Comparison of ENCODE assay signal across 39 cellular contexts in the genomic region with DNA sequence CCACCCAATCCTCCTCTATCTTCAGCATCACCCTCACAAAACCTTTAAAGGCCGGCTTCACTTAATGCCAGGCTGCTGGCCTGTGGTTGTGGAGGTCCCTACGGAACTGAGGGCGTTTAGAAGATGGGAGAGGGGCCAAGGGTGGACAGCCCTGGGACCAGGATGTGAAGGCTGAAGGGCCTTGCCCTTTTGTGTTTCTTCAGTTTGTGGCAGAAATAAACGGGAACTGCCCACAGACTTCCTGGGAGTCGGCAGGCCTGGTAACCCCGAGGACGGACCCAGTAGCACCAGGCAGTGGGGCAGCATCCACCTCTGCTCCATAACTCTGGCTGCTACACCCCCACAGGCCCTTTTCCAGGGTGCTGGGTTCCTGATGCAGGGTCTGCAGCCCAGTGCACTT. TPM values are rescaled to one million over a fixed set of nuclear protein-coding genes. Genes with fewer than 3 reads are reported as not detected.
"Had no signal": no experiment of that assay in that cellular context is flagged by ENCODE, and none has a peak within 500 bp of the region (broad histone marks: within the 10 kb centered on the region; RNA-seq: fewer than 3 reads in every experiment).

No MANE protein-coding gene starts in this region.

- H3K36me3 ChIP-seq: adrenal gland, ascending aorta, brain microvascular endothelial cell, breast epithelium, cardiac muscle cell had no signal

- H3K27ac Mint-ChIP-seq: activated naive CD4-positive, alpha-beta T cell treated with anti-CD3 and anti-CD28 coated beads for 36 hours; activated naive CD4-positive, alpha-beta T cell treated with anti-CD3 and anti-CD28 coated beads, Interleukin-2, amount 10 ng/mL, durations not matched to agents 7 days and 5 days; activated naive CD4-positive, alpha-beta T cell treated with anti-CD3 and anti-CD28 coated beads, Interleukin-2, amount 50 U/mL, for 24 hours; activated naive CD4-positive, alpha-beta T cell treated with anti-CD3 and anti-CD28 coated beads, Interleukin-2, amount 50 U/mL, for 72 hours; activated naive CD8-positive, alpha-beta T cell; activated naive CD8-positive, alpha-beta T cell treated with anti-CD3 and anti-CD28 coated beads for 36 hours; activated naive CD8-positive, alpha-beta T cell treated with anti-CD3 and anti-CD28 coated beads, Interleukin-2, amount 10 ng/mL, durations not matched to agents 7 days and 5 days; activated naive CD8-positive, alpha-beta T cell treated with anti-CD3 and anti-CD28 coated beads, Interleukin-2, amount 50 U/mL, for 24 hours; activated T-cell treated with anti-CD3 and anti-CD28 coated beads, Interleukin-2, amount 50 U/mL, for 24 hours; activated T-cell treated with anti-CD3 and anti-CD28 coated beads, Interleukin-2, amount 50 U/mL, for 72 hours; activated T-helper 1 cell treated with anti-CD3 and anti-CD28 coated beads, Interleukin-12 subunit alpha, Interleukin-12 subunit beta, Interleukin-2, Interleukin-4 antibody, amounts not matched to agents 30 ng/mL and 10 ng/mL and 1 ng/mL, durations not matched to agents 14 hours and 24 hours and 36 hours; activated T-helper 17 cell treated with anti-CD3 and anti-CD28 coated beads, Interleukin-2, amount 50 U/mL, for 72 hours; activated T-helper 2 cell treated with anti-CD3 and anti-CD28 coated beads, Interferon-gamma antibody, Interleukin-2, Interleukin-4, amounts not matched to agents 10 μg/mL and 5 μg/mL and 100 μg/mL, durations not matched to agents 14 hours and 24 hours and 36 hours; brain had no signal

- H3K4me3 ChIP-seq: adrenal gland, ascending aorta, body of pancreas, breast epithelium, cardiac muscle cell had no signal

- H3K4me3 Mint-ChIP-seq: activated naive CD4-positive, alpha-beta T cell treated with anti-CD3 and anti-CD28 coated beads for 36 hours; activated naive CD4-positive, alpha-beta T cell treated with anti-CD3 and anti-CD28 coated beads, Interleukin-2, amount 10 ng/mL, durations not matched to agents 7 days and 5 days; activated naive CD4-positive, alpha-beta T cell treated with anti-CD3 and anti-CD28 coated beads, Interleukin-2, amount 50 U/mL, for 24 hours; activated naive CD8-positive, alpha-beta T cell; activated naive CD8-positive, alpha-beta T cell treated with anti-CD3 and anti-CD28 coated beads for 36 hours; activated naive CD8-positive, alpha-beta T cell treated with anti-CD3 and anti-CD28 coated beads, Interleukin-2, amount 10 ng/mL, durations not matched to agents 7 days and 5 days; activated naive CD8-positive, alpha-beta T cell treated with anti-CD3 and anti-CD28 coated beads, Interleukin-2, amount 50 U/mL, for 24 hours; activated T-cell treated with anti-CD3 and anti-CD28 coated beads, Interleukin-2, amount 50 U/mL, for 24 hours; activated T-cell treated with anti-CD3 and anti-CD28 coated beads, Interleukin-2, amount 50 U/mL, for 4 hours; activated T-cell treated with anti-CD3 and anti-CD28 coated beads, Interleukin-2, amount 50 U/mL, for 72 hours; activated T-helper 1 cell treated with anti-CD3 and anti-CD28 coated beads, Interleukin-12 subunit alpha, Interleukin-12 subunit beta, Interleukin-2, Interleukin-4 antibody, amounts not matched to agents 30 ng/mL and 10 ng/mL and 1 ng/mL, durations not matched to agents 14 hours and 24 hours and 36 hours; activated T-helper 17 cell treated with anti-CD3 and anti-CD28 coated beads, Interleukin-2, amount 50 U/mL, for 72 hours; brain; central memory CD8-positive, alpha-beta T cell had no signal

- H3K9me3 Mint-ChIP-seq: activated naive CD4-positive, alpha-beta T cell treated with anti-CD3 and anti-CD28 coated beads for 36 hours; activated naive CD4-positive, alpha-beta T cell treated with anti-CD3 and anti-CD28 coated beads, Interleukin-2, amount 10 ng/mL, durations not matched to agents 7 days and 5 days; activated naive CD4-positive, alpha-beta T cell treated with anti-CD3 and anti-CD28 coated beads, Interleukin-2, amount 50 U/mL, for 24 hours; activated naive CD8-positive, alpha-beta T cell treated with anti-CD3 and anti-CD28 coated beads for 36 hours; activated naive CD8-positive, alpha-beta T cell treated with anti-CD3 and anti-CD28 coated beads, Interleukin-2, amount 50 U/mL, for 24 hours; activated T-cell treated with anti-CD3 and anti-CD28 coated beads, Interleukin-2, amount 50 U/mL, for 24 hours; activated T-cell treated with anti-CD3 and anti-CD28 coated beads, Interleukin-2, amount 50 U/mL, for 4 hours; activated T-cell treated with anti-CD3 and anti-CD28 coated beads, Interleukin-2, amount 50 U/mL, for 72 hours; activated T-helper 1 cell treated with anti-CD3 and anti-CD28 coated beads, Interleukin-12 subunit alpha, Interleukin-12 subunit beta, Interleukin-2, Interleukin-4 antibody, amounts not matched to agents 30 ng/mL and 10 ng/mL and 1 ng/mL, durations not matched to agents 14 hours and 24 hours and 36 hours; activated T-helper 17 cell treated with anti-CD3 and anti-CD28 coated beads, Interleukin-2, amount 50 U/mL, for 72 hours; activated T-helper 2 cell treated with anti-CD3 and anti-CD28 coated beads, Interferon-gamma antibody, Interleukin-2, Interleukin-4, amounts not matched to agents 10 μg/mL and 5 μg/mL and 100 μg/mL, durations not matched to agents 14 hours and 24 hours and 36 hours; brain; central memory CD8-positive, alpha-beta T cell had no signal

- H3K27ac ChIP-seq: adrenal gland, ascending aorta, brain microvascular endothelial cell, breast epithelium, cardiac muscle cell had no signal

- H3K27me3 Mint-ChIP-seq: activated naive CD4-positive, alpha-beta T cell treated with anti-CD3 and anti-CD28 coated beads, Interleukin-2, amount 10 ng/mL, durations not matched to agents 7 days and 5 days; activated naive CD8-positive, alpha-beta T cell; activated naive CD8-positive, alpha-beta T cell treated with anti-CD3 and anti-CD28 coated beads, Interleukin-2, amount 10 ng/mL, durations not matched to agents 7 days and 5 days; activated naive CD8-positive, alpha-beta T cell treated with anti-CD3 and anti-CD28 coated beads, Interleukin-2, amount 50 U/mL, for 24 hours; activated T-cell treated with anti-CD3 and anti-CD28 coated beads, Interleukin-2, amount 50 U/mL, for 24 hours; brain; central memory CD8-positive, alpha-beta T cell had no signal

- H3K4me1 Mint-ChIP-seq: activated naive CD4-positive, alpha-beta T cell treated with anti-CD3 and anti-CD28 coated beads, Interleukin-2, amount 10 ng/mL, durations not matched to agents 7 days and 5 days; activated naive CD4-positive, alpha-beta T cell treated with anti-CD3 and anti-CD28 coated beads, Interleukin-2, amount 50 U/mL, for 24 hours; activated naive CD8-positive, alpha-beta T cell treated with anti-CD3 and anti-CD28 coated beads for 36 hours; activated naive CD8-positive, alpha-beta T cell treated with anti-CD3 and anti-CD28 coated beads, Interleukin-2, amount 10 ng/mL, durations not matched to agents 7 days and 5 days; activated naive CD8-positive, alpha-beta T cell treated with anti-CD3 and anti-CD28 coated beads, Interleukin-2, amount 50 U/mL, for 24 hours; activated T-helper 17 cell treated with anti-CD3 and anti-CD28 coated beads, Interleukin-2, amount 50 U/mL, for 72 hours; central memory CD8-positive, alpha-beta T cell had no signal

- H3K9me3 ChIP-seq: adrenal gland, ascending aorta, body of pancreas, breast epithelium had no signal

- H3K36me3 Mint-ChIP-seq: activated naive CD4-positive, alpha-beta T cell treated with anti-CD3 and anti-CD28 coated beads, Interleukin-2, amount 10 ng/mL, durations not matched to agents 7 days and 5 days; activated naive CD4-positive, alpha-beta T cell treated with anti-CD3 and anti-CD28 coated beads, Interleukin-2, amount 50 U/mL, for 24 hours; activated naive CD8-positive, alpha-beta T cell; activated naive CD8-positive, alpha-beta T cell treated with anti-CD3 and anti-CD28 coated beads for 36 hours; activated naive CD8-positive, alpha-beta T cell treated with anti-CD3 and anti-CD28 coated beads, Interleukin-2, amount 10 ng/mL, durations not matched to agents 7 days and 5 days; brain had no signal

- DNase-seq: activated effector memory CD4-positive, alpha-beta T cell treated with anti-CD3 and anti-CD28 coated beads, Interleukin-2, amount 50 U/mL, for 16 hours; activated effector memory CD4-positive, alpha-beta T cell treated with Interleukin-2 at 50 U/mL for 16 hours; activated gamma-delta T cell; activated gamma-delta T cell treated with Interleukin-2 at 50 U/mL for 16 hours; activated naive CD4-positive, alpha-beta T cell; activated naive CD4-positive, alpha-beta T cell treated with anti-CD3 and anti-CD28 coated beads for 36 hours; activated naive CD4-positive, alpha-beta T cell treated with anti-CD3 and anti-CD28 coated beads, Interleukin-2, amount 10 ng/mL, durations not matched to agents 7 days and 5 days; activated naive CD4-positive, alpha-beta T cell treated with anti-CD3 and anti-CD28 coated beads, Interleukin-2, amount 50 U/mL, for 16 hours; activated naive CD4-positive, alpha-beta T cell treated with Interleukin-2 at 50 U/mL for 16 hours; activated naive CD8-positive, alpha-beta T cell treated with anti-CD3 and anti-CD28 coated beads for 36 hours; activated naive CD8-positive, alpha-beta T cell treated with anti-CD3 and anti-CD28 coated beads, Interleukin-2, amount 10 ng/mL, durations not matched to agents 7 days and 5 days; activated naive CD8-positive, alpha-beta T cell treated with anti-CD3 and anti-CD28 coated beads, Interleukin-2, amount 50 U/mL, for 24 hours; activated T-cell treated with anti-CD3 and anti-CD28 coated beads for 4 hours; activated T-cell treated with anti-CD3 and anti-CD28 coated beads, Interleukin-2, amount 50 U/mL, for 1 hour; activated T-cell treated with anti-CD3 and anti-CD28 coated beads, Interleukin-2, amount 50 U/mL, for 24 hours; activated T-cell treated with anti-CD3 and anti-CD28 coated beads, Interleukin-2, amount 50 U/mL, for 4 hours; activated T-cell treated with anti-CD3 and anti-CD28 coated beads, Interleukin-2, amount 50 U/mL, for 48 hours; activated T-cell treated with anti-CD3 and anti-CD28 coated beads, Interleukin-2, amount 50 U/mL, for 72 hours; adrenal gland; amniotic stem cell; amygdala; anterior cingulate cortex; aorta; body of pancreas; brain microvascular endothelial cell; caudate nucleus; central memory CD4-positive, alpha-beta T cell; cerebellar nuclear complex had no signal

- H3K4me1 ChIP-seq: adrenal gland, ascending aorta, breast epithelium had no signal

- H3K27me3 ChIP-seq: adrenal gland, ascending aorta, body of pancreas, brain microvascular endothelial cell, breast epithelium, cardiac muscle cell had no signal

RNA-seq across cellular contexts. Expression of a gene that starts 51.3 kb away (rescaled TPM):
- total RNA-seq: activated naive CD4-positive, alpha-beta T cell treated with anti-CD3 and anti-CD28 coated beads for 36 hours; activated naive CD4-positive, alpha-beta T cell treated with anti-CD3 and anti-CD28 coated beads, Interleukin-2, amount 50 U/mL, for 72 hours; activated naive CD8-positive, alpha-beta T cell treated with anti-CD3 and anti-CD28 coated beads for 36 hours; activated naive CD8-positive, alpha-beta T cell treated with anti-CD3 and anti-CD28 coated beads, Interleukin-2, amount 10 ng/mL, durations not matched to agents 7 days and 5 days; activated T-cell treated with anti-CD3 and anti-CD28 coated beads, Interleukin-2, amount 50 U/mL, for 4 hours; activated T-cell treated with anti-CD3 and anti-CD28 coated beads, Interleukin-2, amount 50 U/mL, for 72 hours; activated T-helper 1 cell treated with anti-CD3 and anti-CD28 coated beads, Interleukin-12 subunit alpha, Interleukin-12 subunit beta, Interleukin-2, Interleukin-4 antibody, amounts not matched to agents 30 ng/mL and 10 ng/mL and 1 ng/mL, durations not matched to agents 14 hours and 24 hours and 36 hours; activated T-helper 17 cell treated with anti-CD3 and anti-CD28 coated beads, Interleukin-2, amount 50 U/mL, for 72 hours; activated T-helper 2 cell treated with anti-CD3 and anti-CD28 coated beads, Interferon-gamma antibody, Interleukin-2, Interleukin-4, amounts not matched to agents 10 μg/mL and 5 μg/mL and 100 μg/mL, durations not matched to agents 14 hours and 24 hours and 36 hours; ascending aorta had no signal
- polyA plus RNA-seq: aorta had no signal
